ENCODE assay signal across 18 cellular contexts in genomic region chr5:89606901-89607554, GRCh38.
DNase-seq lines count a peak whose midpoint lies in the region; ATAC-seq, FAIRE-seq and TF ChIP-seq lines count a peak whose summit lies in the region.
"Had no signal": no experiment of that assay in that cellular context is flagged by ENCODE, and none has a peak within 500 bp of the region (broad histone marks: within the 10 kb centered on the region; RNA-seq: fewer than 3 reads in every experiment).

No MANE protein-coding gene starts in this region.

- DNase-seq in NCI-H146 (lab: John Stamatoyannopoulos, UW), result peak; percentile 23
- DNase-seq in bronchial epithelial cell (ENCODE audit: low read depth), result no peak
- no peak for DNase-seq in lower leg skin (ENCODE audit: low spot score in 2 of 2)
- no peak for DNase-seq in activated naive CD4-positive, alpha-beta T cell treated with anti-CD3 and anti-CD28 coated beads, Interleukin-2, amount 50 U/mL, for 16 hours
- DNase-seq in CD4-positive, alpha-beta T cell, result no peak
- DNase-seq: Calu3; CD4-positive, CD25-positive, alpha-beta regulatory T cell; DMS79 treated with DMSO at 0.1 percent for 48 hours; IMR-90; Kasumi-1; NCI-H1930; NCI-H446 treated with DMSO at 0.1 percent for 48 hours; NCI-H82; Peyer's patch had no signal

- FAIRE-seq in bronchial epithelial cell (lab: Jason Lieb, UNC), result peak; percentile 7

- no peak overlapping the region for H3K27ac ChIP-seq in CD4-positive, alpha-beta T cell (ENCODE audit: low read depth, low read length)
- H3K27ac ChIP-seq: Peyer's patch, SK-N-MC had no signal

- TF ChIP-seq POLR2A in lower leg skin (IDR thresholded peaks at IDR 0.05), result no peak

- WGBS in lower leg skin, 2 donors, result 72 to 78% methylated on average over 5 of the region's 5 CpGs

- peaks cover 19% of the 10 kb centered on the region for H3K4me1 ChIP-seq in neuron (ENCODE audit: insufficient read depth, low read length)
- H3K4me1 ChIP-seq: Peyer's patch had no signal

- TF ChIP-seq CTCF in bronchial epithelial cell (IDR thresholded peaks at IDR 0.05; ENCODE audit: insufficient read depth, low read length, severe bottlenecking), result no peak
- no peak for TF ChIP-seq CTCF in lower leg skin (IDR thresholded peaks at IDR 0.05)
- TF ChIP-seq CTCF in CD4-positive, alpha-beta T cell (IDR thresholded peaks at IDR 0.05), result no peak

- no peaks in the 10 kb centered on the region for H3K9me3 Mint-ChIP-seq in CD4-positive, alpha-beta T cell

- CTCF ChIA-PET in CD4-positive, alpha-beta T cell (lab: Charles Lee), result no interaction called here

- no peaks in the 10 kb centered on the region for H3K4me1 Mint-ChIP-seq in CD4-positive, alpha-beta T cell (ENCODE audit: low read depth)
- H3K4me1 Mint-ChIP-seq: CD4-positive, CD25-positive, alpha-beta regulatory T cell had no signal

- no peaks in the 10 kb centered on the region for H3K9me3 ChIP-seq in neuron (ENCODE audit: low read length)
- no peaks in the 10 kb centered on the region for H3K9me3 ChIP-seq in CD4-positive, alpha-beta T cell (ENCODE audit: control insufficient read depth, low read length)
- H3K9me3 ChIP-seq: Peyer's patch had no signal

- H3K4me3 ChIP-seq in bronchial epithelial cell (ENCODE audit: low read depth, low read length), result no peak overlapping the region
- no peak overlapping the region for H3K4me3 ChIP-seq in neuron (ENCODE audit: low read length)
- H3K4me3 ChIP-seq in lower leg skin (ENCODE audit: low read depth, poor library complexity, severe bottlenecking), result no peak overlapping the region
- H3K4me3 ChIP-seq: Peyer's patch, SK-N-MC had no signal

- no peaks in the 10 kb centered on the region for H3K36me3 Mint-ChIP-seq in CD4-positive, alpha-beta T cell (ENCODE audit: low read depth)
- H3K36me3 Mint-ChIP-seq: CD4-positive, CD25-positive, alpha-beta regulatory T cell had no signal

- no peak overlapping the region for H3K27ac Mint-ChIP-seq in CD4-positive, alpha-beta T cell
- H3K27ac Mint-ChIP-seq: CD4-positive, CD25-positive, alpha-beta regulatory T cell had no signal

- peak; percentile 45 for ATAC-seq in GM18511 (IDR thresholded peaks at IDR 0.05; ENCODE audit: unreplicated experiment)
- no peak for ATAC-seq in CD4-positive, alpha-beta T cell (ENCODE audit: poor library complexity)
- ATAC-seq: Right ventricle myocardium inferior had no signal

- peaks cover 1% of the 10 kb centered on the region for H3K27me3 ChIP-seq in bronchial epithelial cell (ENCODE audit: control insufficient read depth, insufficient read depth, low read length)
- H3K27me3 ChIP-seq in neuron (ENCODE audit: insufficient read depth, low read length), result no peaks in the 10 kb centered on the region
- H3K27me3 ChIP-seq in CD4-positive, alpha-beta T cell (ENCODE audit: control insufficient read depth, insufficient read depth, low read length), result no peaks in the 10 kb centered on the region
- H3K27me3 ChIP-seq: Peyer's patch had no signal

- intact Hi-C loops in lower leg skin (cut with DNase I; ENCODE audit: low total_unique reads), result no loop called here
- intact Hi-C loops in CD4-positive, alpha-beta T cell (cut with DNase I, micrococcal nuclease), result no loop called here

- no peaks in the 10 kb centered on the region for H3K36me3 ChIP-seq in bronchial epithelial cell (ENCODE audit: control insufficient read depth, insufficient read depth, low read length)
- no peaks in the 10 kb centered on the region for H3K36me3 ChIP-seq in neuron (ENCODE audit: insufficient read depth, low read length)
- H3K36me3 ChIP-seq: Peyer's patch had no signal

- no peaks in the 10 kb centered on the region for H3K27me3 Mint-ChIP-seq in CD4-positive, alpha-beta T cell
- H3K27me3 Mint-ChIP-seq: CD4-positive, CD25-positive, alpha-beta regulatory T cell had no signal

- POLR2A ChIA-PET in CD4-positive, alpha-beta T cell (lab: Charles Lee), result no interaction called here

- peak overlapping the region; percentile 3 for H2AFZ ChIP-seq in neuron (ENCODE audit: low read depth, low read length)

- H3K4me3 Mint-ChIP-seq in CD4-positive, alpha-beta T cell, result no peak overlapping the region
- H3K4me3 Mint-ChIP-seq: CD4-positive, CD25-positive, alpha-beta regulatory T cell had no signal
